Comparison of ENCODE assay signal across 29 cellular contexts in genomic region chr5:89374818-89375521, GRCh38.
A peak's percentile ranks its signal among the peaks of the same experiment; 100 is the strongest.
DNase-seq lines count a peak whose midpoint lies in the region; ATAC-seq, FAIRE-seq and TF ChIP-seq lines count a peak whose summit lies in the region.
"Had no signal": no experiment of that assay in that cellular context is flagged by ENCODE, and none has a peak within 500 bp of the region (broad histone marks: within the 10 kb centered on the region; RNA-seq: fewer than 3 reads in every experiment).

No MANE protein-coding gene starts in this region.

- no peaks in the 10 kb centered on the region for H3K23me2 ChIP-seq in H1 (ENCODE audit: low read depth, low read length)

- TF ChIP-seq POLR2A in H1 (IDR thresholded peaks at IDR 0.05; ENCODE audit: control extremely low read depth in 1 of 2, low read depth in 2 of 2, low read length in 2 of 2) = no peak

- no peak overlapping the region for H3K18ac ChIP-seq in H1 (ENCODE audit: extremely low read depth, low read length)

- no peak overlapping the region for H3K9ac ChIP-seq in H1 (replicated peaks in 1 of 4; ENCODE audit: extremely low read depth in 1 of 4, low read depth in 3 of 4, low read length in 3 of 4)
- H3K9ac ChIP-seq: SK-N-SH had no signal

- no peak overlapping the region for H2AK5ac ChIP-seq in H1 (ENCODE audit: low read depth, low read length)

- no peaks in the 10 kb centered on the region for H3K36me3 ChIP-seq in H1 (ENCODE audit: control insufficient read depth in 2 of 4, insufficient read depth in 4 of 4, low read length in 3 of 4)
- H3K36me3 ChIP-seq: BE2C, esophagus squamous epithelium, HAP-1, upper lobe of left lung had no signal

- H2AFZ ChIP-seq in H1 (ENCODE audit: low read length) = peak overlapping the region; percentile 65; the same call in 1 of the 2 replicates

- H2BK120ac ChIP-seq in H1 (replicated peaks; ENCODE audit: low read depth, low read length) = no peak overlapping the region

- no peaks in the 10 kb centered on the region for H3K79me2 ChIP-seq in H1 (ENCODE audit: control insufficient read depth in 1 of 2, insufficient read depth in 2 of 2, low read length in 2 of 2)

- no peak for TF ChIP-seq CTCF in H1 (IDR thresholded peaks at IDR 0.05; ENCODE audit: control extremely low read depth in 1 of 3, insufficient read depth in 1 of 3, low read depth in 1 of 3, low read length in 3 of 3)

- no peak overlapping the region for H2BK20ac ChIP-seq in H1 (ENCODE audit: low read length)

- H3K14ac ChIP-seq in H1 (ENCODE audit: insufficient read length) = no peak overlapping the region

- H3K79me1 ChIP-seq in H1 (ENCODE audit: low read depth, low read length) = no peaks in the 10 kb centered on the region

- H4K20me1 ChIP-seq in H1 (replicated peaks in 1 of 2; ENCODE audit: control insufficient read depth in 1 of 2, insufficient read depth in 2 of 2, low read length in 2 of 2) = no peaks in the 10 kb centered on the region

- FAIRE-seq in H1 (lab: Jason Lieb, UNC) = no peak
- FAIRE-seq: astrocyte, TTC549 had no signal

- no peak for TF ChIP-seq RAD21 in H1 (IDR thresholded peaks at IDR 0.05 in 1 of 2, conservative IDR thresholded peaks at IDR 0.05 in 1 of 2; ENCODE audit: low read depth in 2 of 2, low read length in 2 of 2)

- H2BK15ac ChIP-seq in H1 (ENCODE audit: low read length) = no peak overlapping the region

- H3K4me3 ChIP-seq in H1 (ENCODE audit: extremely low read depth in 1 of 4, insufficient read depth in 2 of 4, low read depth in 3 of 4, low read length in 4 of 4) = no peak overlapping the region
- H3K4me3 ChIP-seq: esophagus squamous epithelium, HAP-1, upper lobe of left lung had no signal

- H3K4ac ChIP-seq in H1 (replicated peaks; ENCODE audit: insufficient read length, low read depth, low read length) = no peak overlapping the region

- POLR2A ChIA-PET in H1 (lab: Charles Lee; ENCODE audit: partially characterized antibody) = no interaction called here

- no peak overlapping the region for H4K5ac ChIP-seq in H1 (ENCODE audit: insufficient read length, low read depth, low read length)

- H3K27me3 ChIP-seq in H1 (replicated peaks in 1 of 4; ENCODE audit: control insufficient read depth in 3 of 4, extremely low read depth in 1 of 4, insufficient read depth in 3 of 4, low read length in 3 of 4) = no peaks in the 10 kb centered on the region
- H3K27me3 ChIP-seq: BE2C, esophagus squamous epithelium, upper lobe of left lung had no signal

- H3K4me1 ChIP-seq in H1 (replicated peaks in 1 of 4; ENCODE audit: control insufficient read depth in 3 of 4, insufficient read depth in 4 of 4, low read length in 3 of 4) = no peaks in the 10 kb centered on the region
- H3K4me1 ChIP-seq: BE2C, esophagus squamous epithelium, upper lobe of left lung had no signal

- H3K9me3 ChIP-seq in H1 (ENCODE audit: insufficient read depth in 2 of 2, low read depth in 1 of 2, low read length in 1 of 2) = no peaks in the 10 kb centered on the region
- H3K9me3 ChIP-seq: BE2C, esophagus squamous epithelium, HAP-1, SK-N-SH, upper lobe of left lung had no signal

- no peak overlapping the region for H4K8ac ChIP-seq in H1 (ENCODE audit: extremely low read depth, insufficient read depth, low read length)

- H2BK12ac ChIP-seq in H1 (ENCODE audit: low read depth, low read length) = no peak overlapping the region

- H4K91ac ChIP-seq in H1 (replicated peaks; ENCODE audit: insufficient read length, low read length) = no peak overlapping the region

- no peak overlapping the region for H2BK5ac ChIP-seq in H1 (ENCODE audit: low read depth, low read length)

- H3K27ac ChIP-seq in H1 (ENCODE audit: low read depth, low read length) = no peak overlapping the region
- H3K27ac ChIP-seq: esophagus squamous epithelium, upper lobe of left lung had no signal

- no peak overlapping the region for H3K4me2 ChIP-seq in H1 (ENCODE audit: insufficient read depth in 1 of 2, low read depth in 2 of 2, low read length in 2 of 2)
- H3K4me2 ChIP-seq: SK-N-SH had no signal

- TF ChIP-seq EP300 in H1 (IDR thresholded peaks at IDR 0.05; ENCODE audit: borderline replicate concordance in 1 of 2, low read depth in 2 of 2, low read length in 2 of 2) = no peak

- no peak overlapping the region for H3K56ac ChIP-seq in H1 (replicated peaks; ENCODE audit: insufficient read length, low read depth, low read length)

- DNase-seq in DMS153 (lab: John Stamatoyannopoulos, UW) = peak; percentile 37
- DNase-seq in NCI-H1092 treated with DMSO at 0.1 percent for 48 hours (lab: John Stamatoyannopoulos, UW) = peak; percentile 44
- peak; percentile 62 for DNase-seq in NCI-H345 (lab: John Stamatoyannopoulos, UW)
- no peak for DNase-seq in H1 (ENCODE audit: low read depth in 1 of 2, low spot score in 2 of 2)
- DNase-seq in glomerular visceral epithelial cell (ENCODE audit: extremely low spot score) = no peak
- no peak for DNase-seq in amniotic stem cell (lab: John Stamatoyannopoulos, UW)
- DNase-seq: activated CD8-positive, alpha-beta T cell treated with anti-CD3 and anti-CD28 coated beads, Interleukin-2, amount 10 ng/mL, durations not matched to agents 7 days and 5 days; activated effector memory CD4-positive, alpha-beta T cell treated with Interleukin-2 at 50 U/mL for 16 hours; activated naive CD8-positive, alpha-beta T cell treated with anti-CD3 and anti-CD28 coated beads for 36 hours; BE2C; cortex of kidney; DMS79; esophagus squamous epithelium; foreskin melanocyte; GF-D8; hippocampal formation; KBM-7; NCI-H187; SK-N-SH; stimulated activated CD4-positive, alpha-beta T cell treated with anti-CD3 and anti-CD28 coated beads, Interleukin-12 subunit alpha, Interleukin-12 subunit beta, amount 100 ng/mL, for 4 hours; stimulated activated CD4-positive, alpha-beta T cell treated with anti-CD3 and anti-CD28 coated beads, Interleukin-4, amount 100 ng/mL, for 1 hour; upper lobe of left lung had no signal

- no peak overlapping the region for H3K23ac ChIP-seq in H1 (ENCODE audit: insufficient read length)

- no peak for ATAC-seq in HG02885 (IDR thresholded peaks at IDR 0.05; ENCODE audit: poor library complexity, unreplicated experiment)
- ATAC-seq in HG02642 (IDR thresholded peaks at IDR 0.05; ENCODE audit: poor library complexity, unreplicated experiment) = no peak
- ATAC-seq: activated CD4-positive, CD25-positive, alpha-beta regulatory T cell treated with anti-CD3 and anti-CD28 coated beads, Interleukin-2, amount 50 U/mL, for 24 hours; activated CD8-positive, alpha-beta T cell treated with anti-CD3 and anti-CD28 coated beads, Interleukin-2, amount 10 ng/mL, durations not matched to agents 7 days and 5 days; sciatic nerve had no signal

- CTCF ChIA-PET in H1 (lab: Charles Lee; ENCODE audit: partially characterized antibody) = no interaction called here

TF ChIP-seq in H1, 55 proteins besides CTCF, POLR2A, EP300 and RAD21:
- TF ChIP-seq KDM4A (IDR thresholded peaks at IDR 0.05; ENCODE audit: low read depth, low read length, severe bottlenecking) (no peak), FOSL1 (IDR thresholded peaks at IDR 0.05; ENCODE audit: insufficient read depth, low read depth, low read length) (no peak), SP1 (IDR thresholded peaks at IDR 0.05; ENCODE audit: low read depth, low read length) (no peak), ASH2L (IDR thresholded peaks at IDR 0.05; ENCODE audit: low read length) (no peak), CBX8 (IDR thresholded peaks at IDR 0.05; ENCODE audit: borderline replicate concordance, low read depth, low read length) (no peak), E2F6 (IDR thresholded peaks at IDR 0.05) (no peak), MAFK (IDR thresholded peaks at IDR 0.05; ENCODE audit: low read depth, low read length) (no peak), POLR2AphosphoS5 (IDR thresholded peaks at IDR 0.05; ENCODE audit: low read depth, low read length) (no peak)

Comparison
In these comparisons a context has a peak if more than half of its experiments do, and no peak if none do; other contexts are left out.
1. DNase-seq: peak in DMS153 (single experiment), NCI-H1092 treated with DMSO at 0.1 percent for 48 hours (single experiment) and NCI-H345 (single experiment); none in H1 (0 of 2), glomerular visceral epithelial cell (single experiment) and amniotic stem cell (single experiment).